Comparison of ENCODE assay signal across 2 cellular contexts in genomic region chr20:2509794-2510193, GRCh38.
TF ChIP-seq lines count a peak whose summit lies in the region.

No MANE protein-coding gene starts in this region.

TF ChIP-seq in SK-N-SH, 30 proteins besides CTCF, POLR2A, EP300 and RAD21 (continued from another document):
- TF ChIP-seq, protein P1, sequence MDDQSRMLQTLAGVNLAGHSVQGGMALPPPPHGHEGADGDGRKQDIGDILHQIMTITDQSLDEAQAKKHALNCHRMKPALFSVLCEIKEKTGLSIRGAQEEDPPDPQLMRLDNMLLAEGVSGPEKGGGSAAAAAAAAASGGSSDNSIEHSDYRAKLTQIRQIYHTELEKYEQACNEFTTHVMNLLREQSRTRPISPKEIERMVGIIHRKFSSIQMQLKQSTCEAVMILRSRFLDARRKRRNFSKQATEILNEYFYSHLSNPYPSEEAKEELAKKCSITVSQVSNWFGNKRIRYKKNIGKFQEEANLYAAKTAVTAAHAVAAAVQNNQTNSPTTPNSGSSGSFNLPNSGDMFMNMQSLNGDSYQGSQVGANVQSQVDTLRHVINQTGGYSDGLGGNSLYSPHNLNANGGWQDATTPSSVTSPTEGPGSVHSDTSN (IDR thresholded peaks at IDR 0.05), result no peak
- no peak for TF ChIP-seq NRF1 (IDR thresholded peaks at IDR 0.05; ENCODE audit: low read depth, low read length)
- TF ChIP-seq EZH2phosphoT487 (IDR thresholded peaks at IDR 0.05; ENCODE audit: borderline replicate concordance, low read depth), result no peak
- TF ChIP-seq GATA2 (CRISPR knock-in tag; IDR thresholded peaks at IDR 0.05), result no peak
- no peak for TF ChIP-seq NFIC (IDR thresholded peaks at IDR 0.05; ENCODE audit: borderline replicate concordance)
- TF ChIP-seq MXI1 (IDR thresholded peaks at IDR 0.05; ENCODE audit: low read depth, low read length), result no peak
- no peak for TF ChIP-seq TEAD4 (IDR thresholded peaks at IDR 0.05; ENCODE audit: borderline replicate concordance, insufficient read depth)
- TF ChIP-seq, protein P2, sequence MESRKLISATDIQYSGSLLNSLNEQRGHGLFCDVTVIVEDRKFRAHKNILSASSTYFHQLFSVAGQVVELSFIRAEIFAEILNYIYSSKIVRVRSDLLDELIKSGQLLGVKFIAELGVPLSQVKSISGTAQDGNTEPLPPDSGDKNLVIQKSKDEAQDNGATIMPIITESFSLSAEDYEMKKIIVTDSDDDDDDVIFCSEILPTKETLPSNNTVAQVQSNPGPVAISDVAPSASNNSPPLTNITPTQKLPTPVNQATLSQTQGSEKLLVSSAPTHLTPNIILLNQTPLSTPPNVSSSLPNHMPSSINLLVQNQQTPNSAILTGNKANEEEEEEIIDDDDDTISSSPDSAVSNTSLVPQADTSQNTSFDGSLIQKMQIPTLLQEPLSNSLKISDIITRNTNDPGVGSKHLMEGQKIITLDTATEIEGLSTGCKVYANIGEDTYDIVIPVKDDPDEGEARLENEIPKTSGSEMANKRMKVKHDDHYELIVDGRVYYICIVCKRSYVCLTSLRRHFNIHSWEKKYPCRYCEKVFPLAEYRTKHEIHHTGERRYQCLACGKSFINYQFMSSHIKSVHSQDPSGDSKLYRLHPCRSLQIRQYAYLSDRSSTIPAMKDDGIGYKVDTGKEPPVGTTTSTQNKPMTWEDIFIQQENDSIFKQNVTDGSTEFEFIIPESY (IDR thresholded peaks at IDR 0.05; ENCODE audit: borderline replicate concordance, low read depth), result no peak
- no peak for TF ChIP-seq CHD2 (IDR thresholded peaks at IDR 0.05; ENCODE audit: low read length, partially characterized antibody)

TF ChIP-seq in SK-N-SH treated with all-trans-retinoic acid at 6 μM for 48 hours, 23 proteins besides CTCF, POLR2A, EP300 and RAD21 (continued from another document):
- TF ChIP-seq TSHZ2 (CRISPR knock-in tag; IDR thresholded peaks at IDR 0.05), result no peak
- TF ChIP-seq ISL1 (CRISPR knock-in tag; IDR thresholded peaks at IDR 0.05), result no peak
- no peak for TF ChIP-seq SNAI2 (CRISPR knock-in tag; IDR thresholded peaks at IDR 0.05)
- no peak for TF ChIP-seq TOX (CRISPR knock-in tag; IDR thresholded peaks at IDR 0.05; ENCODE audit: borderline replicate concordance)
